In genomic region chr2:116924509-116924908, GRCh38 we compare ENCODE assay signal across 35 cellular contexts.
"Had no signal": no experiment of that assay in that cellular context is flagged by ENCODE, and none has a peak within 500 bp of the region (broad histone marks: within the 10 kb centered on the region; RNA-seq: fewer than 3 reads in every experiment).

No MANE protein-coding gene starts in this region.

- H3K27me3 ChIP-seq: brain microvascular endothelial cell, esophagus squamous epithelium, gastroesophageal sphincter had no signal

- H3K4me1 ChIP-seq: esophagus squamous epithelium, gastroesophageal sphincter had no signal

- FAIRE-seq: astrocyte, bronchial epithelial cell, endometrium, endothelial cell of umbilical vein, TTC549 had no signal

- H3K27ac ChIP-seq: brain microvascular endothelial cell, coronary artery, dorsolateral prefrontal cortex, epithelial cell of prostate, esophagus squamous epithelium, gastroesophageal sphincter, WERI-Rb-1 had no signal

- DNase-seq: activated B cell treated with CpG ODN at 0.5 μM for 24 hours; activated CD4-positive, alpha-beta T cell treated with anti-CD3 and anti-CD28 coated beads for 48 hours; activated CD4-positive, alpha-beta T cell treated with anti-CD3 and anti-CD28 coated beads, Interleukin-2, amount 50 U/mL, for 1 hour; activated CD4-positive, alpha-beta T cell treated with anti-CD3 and anti-CD28 coated beads, Interleukin-2, amount 50 U/mL, for 48 hours; activated CD8-positive, alpha-beta memory T cell treated with anti-CD3 and anti-CD28 coated beads for 24 hours; activated CD8-positive, alpha-beta T cell treated with anti-CD3 and anti-CD28 coated beads for 36 hours; activated effector memory CD4-positive, alpha-beta T cell treated with Interleukin-2 at 50 U/mL for 16 hours; activated gamma-delta T cell treated with Interleukin-2 at 50 U/mL for 16 hours; activated naive CD4-positive, alpha-beta T cell treated with anti-CD3 and anti-CD28 coated beads, Interleukin-2, amount 50 U/mL, for 16 hours; activated naive CD4-positive, alpha-beta T cell treated with Interleukin-2 at 50 U/mL for 16 hours; activated T-cell treated with anti-CD3 and anti-CD28 coated beads, Interleukin-2, amount 50 U/mL, for 4 hours; amniotic stem cell; anterior cingulate cortex; brain microvascular endothelial cell; dorsolateral prefrontal cortex; effector CD4-positive, alpha-beta T cell; effector memory CD8-positive, alpha-beta T cell; esophagus squamous epithelium; foreskin melanocyte; T-helper 1 cell; T-helper 17 cell; WERI-Rb-1 had no signal

- H3K4me1 Mint-ChIP-seq: activated B cell treated with CpG ODN at 0.5 μM for 24 hours; activated T-helper 17 cell treated with anti-CD3 and anti-CD28 coated beads, Interleukin-2, amount 50 U/mL, for 72 hours; central memory CD8-positive, alpha-beta T cell; T-helper 17 cell had no signal

- H3K36me3 Mint-ChIP-seq: activated naive CD8-positive, alpha-beta T cell had no signal

- H3K27me3 Mint-ChIP-seq: activated B cell treated with CpG ODN at 0.5 μM for 24 hours; activated CD8-positive, alpha-beta T cell treated with anti-CD3 and anti-CD28 coated beads for 36 hours; activated naive CD8-positive, alpha-beta T cell; activated T-helper 17 cell treated with anti-CD3 and anti-CD28 coated beads, Interleukin-2, amount 50 U/mL, for 72 hours; central memory CD8-positive, alpha-beta T cell; dendritic cell treated with granulocyte-macrophage colony-stimulating factor and Interleukin-4, amounts not matched to agents 40 ng/mL and 50 ng/mL, for 4 days; effector memory CD8-positive, alpha-beta T cell; T-helper 17 cell had no signal

- H3K9me3 ChIP-seq: esophagus squamous epithelium, gastroesophageal sphincter had no signal

- H3K27ac Mint-ChIP-seq: activated B cell treated with CpG ODN at 0.5 μM for 24 hours; activated CD8-positive, alpha-beta T cell treated with anti-CD3 and anti-CD28 coated beads for 36 hours; activated naive CD8-positive, alpha-beta T cell; activated T-helper 17 cell treated with anti-CD3 and anti-CD28 coated beads, Interleukin-2, amount 50 U/mL, for 72 hours; dendritic cell treated with granulocyte-macrophage colony-stimulating factor and Interleukin-4, amounts not matched to agents 40 ng/mL and 50 ng/mL, for 4 days; effector memory CD8-positive, alpha-beta T cell; T-helper 17 cell; T-helper 2 cell treated with Interferon-gamma antibody and Interleukin-4, amounts not matched to agents 5 μg/mL and 100 μg/mL, for 36 hours had no signal

- H3K4me3 Mint-ChIP-seq: activated B cell treated with CpG ODN at 0.5 μM for 24 hours; activated CD8-positive, alpha-beta T cell treated with anti-CD3 and anti-CD28 coated beads for 36 hours; activated naive CD8-positive, alpha-beta T cell; activated T-cell treated with anti-CD3 and anti-CD28 coated beads, Interleukin-2, amount 50 U/mL, for 4 hours; activated T-helper 17 cell treated with anti-CD3 and anti-CD28 coated beads, Interleukin-2, amount 50 U/mL, for 72 hours; central memory CD8-positive, alpha-beta T cell; dendritic cell treated with granulocyte-macrophage colony-stimulating factor and Interleukin-4, amounts not matched to agents 40 ng/mL and 50 ng/mL, for 4 days; effector memory CD8-positive, alpha-beta T cell; T-helper 17 cell; T-helper 2 cell treated with Interferon-gamma antibody and Interleukin-4, amounts not matched to agents 5 μg/mL and 100 μg/mL, for 36 hours had no signal

- H3K4me3 ChIP-seq: coronary artery, dorsolateral prefrontal cortex, esophagus squamous epithelium, gastroesophageal sphincter had no signal

- H3K36me3 ChIP-seq: brain microvascular endothelial cell, esophagus squamous epithelium, gastroesophageal sphincter, WERI-Rb-1 had no signal

- H3K9me3 Mint-ChIP-seq: activated B cell treated with CpG ODN at 0.5 μM for 24 hours had no signal
